ENCODE assay signal across 6 cellular contexts in the genomic region with DNA sequence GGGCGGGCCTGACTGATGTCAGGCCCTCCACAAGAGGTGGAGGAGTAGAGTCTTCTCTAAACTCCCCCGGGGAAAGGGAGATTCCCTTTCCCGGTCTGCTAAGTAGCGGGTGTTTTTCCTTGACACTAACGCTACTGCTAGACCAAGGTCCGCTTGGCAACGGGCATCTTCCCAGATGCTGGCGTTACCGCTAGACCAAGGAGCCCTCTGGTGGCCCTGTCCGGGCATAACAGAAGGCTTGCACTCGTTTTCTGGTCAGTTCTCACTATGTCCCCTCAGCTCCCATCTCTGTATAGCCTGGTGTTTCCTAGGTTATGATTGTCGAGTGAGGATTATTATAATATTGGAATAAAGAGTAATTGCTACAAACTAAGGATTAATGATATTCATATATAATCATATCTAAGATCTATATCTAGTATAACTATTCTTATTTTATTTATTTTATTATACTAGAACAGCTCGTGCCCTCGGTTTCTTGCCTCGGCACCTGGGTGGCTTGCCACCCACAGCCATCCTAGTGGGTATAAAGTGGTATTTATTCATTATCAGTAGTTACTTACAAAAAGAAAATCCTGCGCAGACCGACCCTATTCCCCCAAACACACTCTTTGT. TPM values are rescaled to one million over a fixed set of nuclear protein-coding genes. Genes with fewer than 3 reads are reported as not detected.
DNase-seq lines count a peak whose midpoint lies in the region; TF ChIP-seq lines count a peak whose summit lies in the region.
"Not testable (repeated sequence)": the region's sequence is repeated elsewhere in the genome, so short reads cannot be mapped to it uniquely, and the experiment has no call there.

No MANE protein-coding gene starts in this region.

- not testable (repeated sequence) for H3K79me2 ChIP-seq in neural progenitor cell (ENCODE audit: low read depth)

- H3K36me3 Mint-ChIP-seq in neural progenitor cell: peaks cover 36% of the 10 kb centered on the region

- not testable (repeated sequence) for H3K4me3 Mint-ChIP-seq in neural progenitor cell

- not testable (repeated sequence) for H3K27ac ChIP-seq in neural progenitor cell

- H3K4me2 ChIP-seq in neural progenitor cell: not testable (repeated sequence)

- not testable (repeated sequence) for H3K9me3 Mint-ChIP-seq in neural progenitor cell

- peaks cover 17% of the 10 kb centered on the region for H3K36me3 ChIP-seq in neural progenitor cell

- TF ChIP-seq CTCF in foreskin fibroblast (IDR thresholded peaks at IDR 0.05; ENCODE audit: low read depth, low read length): peak; percentile 66
- TF ChIP-seq CTCF in neural progenitor cell (IDR thresholded peaks at IDR 0.05): peak; percentile 65

- peaks cover 13% of the 10 kb centered on the region for H4K20me1 ChIP-seq in neural progenitor cell (ENCODE audit: low read depth)

- H3K4me1 ChIP-seq in neural progenitor cell: not testable (repeated sequence)

- H3K27me3 Mint-ChIP-seq in neural progenitor cell (ENCODE audit: insufficient read depth, low read depth): not testable (repeated sequence)

- not testable (repeated sequence) for H3K9me3 ChIP-seq in neural progenitor cell (ENCODE audit: low read depth)

- in situ Hi-C loops in ACHN (cut with HindIII; ENCODE audit: low pct_ligation_motif_present, low pct_unique_long_range_greater_than_20kb, low sequenced_read_pairs): not testable (repeated sequence)

- H3K27ac Mint-ChIP-seq in neural progenitor cell: not testable (repeated sequence)

- peak; percentile 80 for DNase-seq in ACHN
- DNase-seq in HCEC 1CT: peak; percentile 46
- peak; percentile 29 for DNase-seq in NOMO-1 treated with DMSO at 0.1 percent for 48 hours (lab: John Stamatoyannopoulos, UW; ENCODE audit: unreplicated experiment)
- DNase-seq in activated gamma-delta T cell treated with Interleukin-2 at 50 U/mL for 16 hours: peak; percentile 18
- DNase-seq in foreskin fibroblast: peak; percentile 52 to 80
- peak; percentile 60 for DNase-seq in neural progenitor cell (ENCODE audit: low spot score)

- H3K27me3 ChIP-seq in neural progenitor cell: not testable (repeated sequence)

- not testable (repeated sequence) for H2AFZ ChIP-seq in neural progenitor cell (replicated peaks)

- H3K4me3 ChIP-seq in foreskin fibroblast (ENCODE audit: low read depth in 1 of 2, low read length in 2 of 2); neural progenitor cell: not testable (repeated sequence)

- H3K4me1 Mint-ChIP-seq in neural progenitor cell: not testable (repeated sequence)

- H3F3A ChIP-seq in neural progenitor cell (ENCODE audit: low read depth): peaks cover 11% of the 10 kb centered on the region

- H3K9ac ChIP-seq in neural progenitor cell: not testable (repeated sequence)

RNA-seq across cellular contexts. Expression of a gene that starts 6.9 kb away (rescaled TPM):
- total RNA-seq in neural progenitor cell (ENCODE audit: low replicate concordance): 59.7 and 98.2 TPM in 2 replicates

RNA-seq across cellular contexts. Expression of a gene that starts 7.2 kb away (rescaled TPM):
- 136 and 170 TPM in 2 replicates for total RNA-seq in neural progenitor cell (ENCODE audit: low replicate concordance)

RNA-seq across cellular contexts. Expression of a gene that starts 23.0 kb away (rescaled TPM):
- 8.3 and 10.5 TPM in 2 replicates for total RNA-seq in neural progenitor cell (ENCODE audit: low replicate concordance)

RNA-seq across cellular contexts. Expression of a gene that starts 23.1 kb away (rescaled TPM):
- 72.1 and 120 TPM in 2 replicates for total RNA-seq in neural progenitor cell (ENCODE audit: low replicate concordance)

RNA-seq across cellular contexts. Expression of a gene that starts 41.1 kb away (rescaled TPM):
- total RNA-seq in neural progenitor cell (ENCODE audit: low replicate concordance): 23.6 and 50.5 TPM in 2 replicates

Comparison
In these comparisons a context has a peak if more than half of its experiments do, and no peak if none do; other contexts are left out.
1. DNase-seq: peak in every context shown above with its lines; median percentile 80 in ACHN; 66 in foreskin fibroblast; 60 in neural progenitor cell; 46 in HCEC 1CT; 29 in NOMO-1 treated with DMSO at 0.1 percent for 48 hours; 18 in activated gamma-delta T cell treated with Interleukin-2 at 50 U/mL for 16 hours.